ENCODE assay signal across 1 cellular context in the genomic region with DNA sequence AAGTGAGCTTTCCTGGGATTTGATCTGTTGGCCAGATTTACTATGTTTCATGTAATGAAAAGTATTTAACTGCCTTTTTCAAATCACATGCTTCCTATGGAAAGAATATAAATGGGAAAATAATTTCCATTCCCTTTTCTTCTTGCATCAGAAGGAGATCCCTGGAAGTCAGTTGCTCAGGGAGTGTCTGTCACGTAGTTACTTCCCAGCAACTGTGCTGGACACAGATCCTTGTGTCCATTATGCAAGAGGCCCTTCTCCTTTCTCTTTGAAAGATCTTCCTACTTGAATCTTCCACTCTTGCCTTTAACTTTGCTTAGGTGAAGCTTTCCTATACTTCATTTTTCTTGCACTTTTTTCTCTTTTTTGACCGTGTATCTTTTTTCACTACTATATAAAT.
TF ChIP-seq lines count a peak whose summit lies in the region.

No MANE protein-coding gene starts in this region.

TF ChIP-seq in IMR-90, 13 proteins besides CTCF, POLR2A, EP300 and RAD21 (continued from another document):
- TF ChIP-seq, protein P1, sequence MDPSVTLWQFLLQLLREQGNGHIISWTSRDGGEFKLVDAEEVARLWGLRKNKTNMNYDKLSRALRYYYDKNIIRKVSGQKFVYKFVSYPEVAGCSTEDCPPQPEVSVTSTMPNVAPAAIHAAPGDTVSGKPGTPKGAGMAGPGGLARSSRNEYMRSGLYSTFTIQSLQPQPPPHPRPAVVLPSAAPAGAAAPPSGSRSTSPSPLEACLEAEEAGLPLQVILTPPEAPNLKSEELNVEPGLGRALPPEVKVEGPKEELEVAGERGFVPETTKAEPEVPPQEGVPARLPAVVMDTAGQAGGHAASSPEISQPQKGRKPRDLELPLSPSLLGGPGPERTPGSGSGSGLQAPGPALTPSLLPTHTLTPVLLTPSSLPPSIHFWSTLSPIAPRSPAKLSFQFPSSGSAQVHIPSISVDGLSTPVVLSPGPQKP (IDR thresholded peaks at IDR 0.05; ENCODE audit: borderline replicate concordance, low read depth, low read length): no peak
- TF ChIP-seq RCOR1 (IDR thresholded peaks at IDR 0.05; ENCODE audit: insufficient replicate concordance, low read length): no peak
- no peak for TF ChIP-seq BHLHE40 (IDR thresholded peaks at IDR 0.05; ENCODE audit: low read depth, low read length)
